19 cellular contexts compared by ENCODE assay signal in genomic region chr5:1278656-1279442, GRCh38. TPM values are rescaled to one million over a fixed set of nuclear protein-coding genes. Genes with fewer than 3 reads are reported as not detected.
DNase-seq lines count a peak whose midpoint lies in the region; ATAC-seq and TF ChIP-seq lines count a peak whose summit lies in the region.
"Had no signal": no experiment of that assay in that cellular context is flagged by ENCODE, and none has a peak within 500 bp of the region (broad histone marks: within the 10 kb centered on the region; RNA-seq: fewer than 3 reads in every experiment).

No MANE protein-coding gene starts in this region.

- H3K4me1 ChIP-seq in left ventricle myocardium inferior (no peaks in the 10 kb centered on the region), right atrium auricular region (no peaks in the 10 kb centered on the region), mucosa of descending colon (ENCODE audit: low read depth) (no peaks in the 10 kb centered on the region), A673 (ENCODE audit: insufficient read depth, low read length, poor library complexity, severe bottlenecking) (no peaks in the 10 kb centered on the region)
- no peaks in the 10 kb centered on the region for H3K4me1 ChIP-seq in CD4-positive, alpha-beta memory T cell (ENCODE audit: insufficient read depth, low read length)
- H3K4me1 ChIP-seq: A549 had no signal

- ATAC-seq in mucosa of descending colon: no peak
- peak; percentile 43 for ATAC-seq in stimulated activated naive CD8-positive, alpha-beta T cell treated with anti-CD3 and anti-CD28 coated beads, Interleukin-15, amount 100 ng/mL, for 72 hours
- ATAC-seq: A549, HCT116, K562 had no signal

- H3K4me1 Mint-ChIP-seq in stimulated activated naive CD8-positive, alpha-beta T cell treated with anti-CD3 and anti-CD28 coated beads, Interleukin-15, amount 100 ng/mL, for 72 hours: peaks cover 3% of the 10 kb centered on the region
- H3K4me1 Mint-ChIP-seq in CD4-positive, alpha-beta memory T cell: no peaks in the 10 kb centered on the region

- no peak overlapping the region for H3K27ac ChIP-seq in left ventricle myocardium inferior (replicated peaks)
- H3K27ac ChIP-seq in right atrium auricular region: no peak overlapping the region
- no peak overlapping the region for H3K27ac ChIP-seq in CD4-positive, alpha-beta memory T cell (ENCODE audit: low read depth, low read length)
- H3K27ac ChIP-seq in A673 (ENCODE audit: low read depth, low read length, poor library complexity, severe bottlenecking): no peak overlapping the region
- H3K27ac ChIP-seq: A549 had no signal

- peaks cover 8% of the 10 kb centered on the region for H3K9me3 ChIP-seq in left ventricle myocardium inferior (replicated peaks)
- no peaks in the 10 kb centered on the region for H3K9me3 ChIP-seq in right atrium auricular region
- no peaks in the 10 kb centered on the region for H3K9me3 ChIP-seq in mucosa of descending colon
- no peaks in the 10 kb centered on the region for H3K9me3 ChIP-seq in CD4-positive, alpha-beta memory T cell (ENCODE audit: control insufficient read depth in 1 of 2, low read length in 2 of 2)
- no peaks in the 10 kb centered on the region for H3K9me3 ChIP-seq in A673 (ENCODE audit: low read depth, low read length, poor library complexity, severe bottlenecking)
- H3K9me3 ChIP-seq: A549, SK-N-SH had no signal

- no peaks in the 10 kb centered on the region for H3K36me3 Mint-ChIP-seq in CD4-positive, alpha-beta memory T cell

- no peak overlapping the region for H3K4me3 Mint-ChIP-seq in stimulated activated naive CD8-positive, alpha-beta T cell treated with anti-CD3 and anti-CD28 coated beads, Interleukin-15, amount 100 ng/mL, for 72 hours
- H3K4me3 Mint-ChIP-seq in CD4-positive, alpha-beta memory T cell: no peak overlapping the region

- H3K4me3 ChIP-seq in left ventricle myocardium inferior: no peak overlapping the region
- H3K4me3 ChIP-seq in right atrium auricular region: no peak overlapping the region
- no peak overlapping the region for H3K4me3 ChIP-seq in mucosa of descending colon
- no peak overlapping the region for H3K4me3 ChIP-seq in CD4-positive, alpha-beta memory T cell (ENCODE audit: low read length in 2 of 2)
- H3K4me3 ChIP-seq in A673 (ENCODE audit: low read depth, low read length, poor library complexity, severe bottlenecking): no peak overlapping the region
- H3K4me3 ChIP-seq: A549, K562 had no signal

- H3K36me3 ChIP-seq in left ventricle myocardium inferior: no peaks in the 10 kb centered on the region
- H3K36me3 ChIP-seq in right atrium auricular region: no peaks in the 10 kb centered on the region
- no peaks in the 10 kb centered on the region for H3K36me3 ChIP-seq in mucosa of descending colon (ENCODE audit: low read depth)
- no peaks in the 10 kb centered on the region for H3K36me3 ChIP-seq in CD4-positive, alpha-beta memory T cell (ENCODE audit: insufficient read depth, low read length)
- no peaks in the 10 kb centered on the region for H3K36me3 ChIP-seq in A673 (ENCODE audit: insufficient read depth, low read length, poor library complexity, severe bottlenecking)

- intact Hi-C loops in left ventricle myocardium inferior (cut with micrococcal nuclease) (no loop called here), mucosa of descending colon (cut with DNase I, micrococcal nuclease) (no loop called here), A673 (cut with micrococcal nuclease; ENCODE audit: unreplicated experiment) (no loop called here)
- intact Hi-C loops in CD4-positive, alpha-beta memory T cell (cut with micrococcal nuclease): no loop called here

- BruUV-seq in A673 (replicated peaks; lab: Mats Ljungman, UMichigan): no TSS peak

- POLR2A ChIA-PET in CD4-positive, alpha-beta memory T cell (lab: Charles Lee; ENCODE audit: partially characterized antibody): no interaction called here
- POLR2A ChIA-PET in A673 (lab: Charles Lee; ENCODE audit: low non-redundant PET): no interaction called here

- H3K27me3 Mint-ChIP-seq in stimulated activated naive CD8-positive, alpha-beta T cell treated with anti-CD3 and anti-CD28 coated beads, Interleukin-15, amount 100 ng/mL, for 72 hours: no peaks in the 10 kb centered on the region
- no peaks in the 10 kb centered on the region for H3K27me3 Mint-ChIP-seq in CD4-positive, alpha-beta memory T cell

- no peaks in the 10 kb centered on the region for H3K27me3 ChIP-seq in left ventricle myocardium inferior (ENCODE audit: low read depth)
- no peaks in the 10 kb centered on the region for H3K27me3 ChIP-seq in right atrium auricular region
- no peaks in the 10 kb centered on the region for H3K27me3 ChIP-seq in CD4-positive, alpha-beta memory T cell (ENCODE audit: insufficient read depth, low read length)
- no peaks in the 10 kb centered on the region for H3K27me3 ChIP-seq in A673 (replicated peaks; ENCODE audit: insufficient read depth, low read depth, low read length, poor library complexity)

- DNase-seq in left ventricle myocardium inferior (peak; percentile 8), right atrium auricular region (ENCODE audit: low spot score) (no peak), LHCN-M2 (ENCODE audit: low read depth) (peak; percentile 38), mucosa of descending colon (peak in 2 of 3 donors; percentile 13 to 34), H4 (ENCODE audit: low spot score) (no peak), A673 (ENCODE audit: low spot score) (no peak)
- DNase-seq in stimulated activated naive CD8-positive, alpha-beta T cell treated with anti-CD3 and anti-CD28 coated beads, Interleukin-15, amount 100 ng/mL, for 72 hours: no peak
- DNase-seq in CD4-positive, alpha-beta memory T cell: no peak
- DNase-seq: C1 segment of cervical spinal cord, MV-4-11, NCI-H1436, NCI-H2029, NCI-H2171, NCI-H446 treated with DMSO at 0.1 percent for 48 hours, NCI-H774, SK-N-SH had no signal

- no peak overlapping the region for H3K27ac Mint-ChIP-seq in stimulated activated naive CD8-positive, alpha-beta T cell treated with anti-CD3 and anti-CD28 coated beads, Interleukin-15, amount 100 ng/mL, for 72 hours
- H3K27ac Mint-ChIP-seq in CD4-positive, alpha-beta memory T cell: no peak overlapping the region

- no peaks in the 10 kb centered on the region for H3K9me3 Mint-ChIP-seq in stimulated activated naive CD8-positive, alpha-beta T cell treated with anti-CD3 and anti-CD28 coated beads, Interleukin-15, amount 100 ng/mL, for 72 hours
- H3K9me3 Mint-ChIP-seq in CD4-positive, alpha-beta memory T cell: no peaks in the 10 kb centered on the region

- CTCF ChIA-PET in CD4-positive, alpha-beta memory T cell (lab: Charles Lee; ENCODE audit: partially characterized antibody): no interaction called here
- CTCF ChIA-PET in A673 (lab: Charles Lee): no interaction called here

- TF ChIP-seq CTCF in left ventricle myocardium inferior (IDR thresholded peaks at IDR 0.05; ENCODE audit: borderline replicate concordance) (no peak), right atrium auricular region (IDR thresholded peaks at IDR 0.05) (no peak), mucosa of descending colon (IDR thresholded peaks at IDR 0.05) (no peak), A673 (conservative IDR thresholded peaks at IDR 0.05; ENCODE audit: low read depth, low read length) (no peak)

RNA-seq across cellular contexts. Expression of gene TERT, which starts 16.0 kb away (rescaled TPM):
- total RNA-seq in left ventricle myocardium inferior: not detected
- total RNA-seq in right atrium auricular region: not detected
- total RNA-seq in LHCN-M2 (2014; rRNA removed): 173 and 177 TPM in 2 replicates
- 205 TPM for polyA plus RNA-seq in LHCN-M2 (2012)
- total RNA-seq in mucosa of descending colon: 1 to 10 TPM; 2.1 to 5.0 (median 2.8) TPM
- total RNA-seq in H4 (2014; rRNA removed; shearing (Covaris generic)): 0.04 and 0.23 TPM in 2 replicates
- not detected for total RNA-seq in CD4-positive, alpha-beta memory T cell
- polyA plus RNA-seq in CD4-positive, alpha-beta memory T cell: under 1 TPM; 0.12 to 0.13 TPM
- 14.2 and 17.1 TPM in 2 replicates for total RNA-seq in A673 (2021)

RNA-seq across cellular contexts. Expression of gene SLC6A18, which starts 53.7 kb away (rescaled TPM):
- total RNA-seq in left ventricle myocardium inferior: not detected
- not detected for total RNA-seq in right atrium auricular region
- total RNA-seq in LHCN-M2 (2014; rRNA removed): not detected in 2 replicates
- polyA plus RNA-seq in LHCN-M2 (2012): not detected
- under 1 TPM in 1 of 3 donors, not detected in 2; 0.89 TPM for total RNA-seq in mucosa of descending colon
- total RNA-seq in H4 (2014; rRNA removed; shearing (Covaris generic)): not detected in 2 replicates
- total RNA-seq in CD4-positive, alpha-beta memory T cell: not detected
- not detected for polyA plus RNA-seq in CD4-positive, alpha-beta memory T cell
- not detected in 2 replicates for total RNA-seq in A673 (2021)
- total RNA-seq: K562 had no signal
- polyA plus RNA-seq: A549, K562, SK-N-SH had no signal

Comparison
In these comparisons a context has a peak if more than half of its experiments do, and no peak if none do; other contexts are left out.
1. DNase-seq: peak in left ventricle myocardium inferior (single experiment), LHCN-M2 (single experiment) and mucosa of descending colon (2 of 3); none in right atrium auricular region (single experiment), stimulated activated naive CD8-positive, alpha-beta T cell treated with anti-CD3 and anti-CD28 coated beads, Interleukin-15, amount 100 ng/mL, for 72 hours (0 of 2), H4 (single experiment), CD4-positive, alpha-beta memory T cell (0 of 5) and A673 (single experiment).